In genomic region chr2:30235859-30236535, GRCh38 we compare ENCODE assay signal across 1 cellular context.
TF ChIP-seq lines count a peak whose summit lies in the region.

No MANE protein-coding gene starts in this region.

TF ChIP-seq in IMR-90, 13 proteins besides CTCF, POLR2A, EP300 and RAD21 (continued from another document):
- TF ChIP-seq USF2 (IDR thresholded peaks at IDR 0.05; ENCODE audit: low read depth, low read length): no peak
- no peak for TF ChIP-seq MAZ (IDR thresholded peaks at IDR 0.05; ENCODE audit: borderline replicate concordance, low read depth, low read length)
- TF ChIP-seq ELK1 (IDR thresholded peaks at IDR 0.05; ENCODE audit: borderline replicate concordance, low read depth, low read length): no peak
- TF ChIP-seq CEBPB (IDR thresholded peaks at IDR 0.05; ENCODE audit: low read depth, low read length): no peak
- no peak for TF ChIP-seq RCOR1 (IDR thresholded peaks at IDR 0.05; ENCODE audit: insufficient replicate concordance, low read length)
- TF ChIP-seq MAFK (IDR thresholded peaks at IDR 0.05; ENCODE audit: low read depth, low read length): no peak
- TF ChIP-seq BHLHE40 (IDR thresholded peaks at IDR 0.05; ENCODE audit: low read depth, low read length): no peak
